Comparison of ENCODE assay signal across 8 cellular contexts in genomic region chr1:206001476-206001888, GRCh38. TPM values are rescaled to one million over a fixed set of nuclear protein-coding genes. Genes with fewer than 3 reads are reported as not detected.
DNase-seq lines count a peak whose midpoint lies in the region; ATAC-seq and TF ChIP-seq lines count a peak whose summit lies in the region.

No MANE protein-coding gene starts in this region.

- DNase-seq in Kasumi-1 (lab: John Stamatoyannopoulos, UW) (peak; percentile 67 to 72), adipocyte (ENCODE audit: low read depth) (peak; percentile 96), hepatocyte (ENCODE audit: low spot score) (peak; percentile 80), endothelial cell (ENCODE audit: low spot score) (no peak)
- peak; percentile 19 to 45 (median 20) for DNase-seq in stimulated activated CD4-positive, alpha-beta T cell treated with anti-CD3 and anti-CD28 coated beads, TNF-alpha, amount 100 ng/mL, for 48 hours (ENCODE audit: low read depth in 3 of 3)
- DNase-seq in activated effector memory CD4-positive, alpha-beta T cell treated with anti-CD3 and anti-CD28 coated beads, Interleukin-2, amount 50 U/mL, for 16 hours = no peak

- TF ChIP-seq CTCF in hepatocyte (IDR thresholded peaks at IDR 0.05; ENCODE audit: poor library complexity) (no peak), endothelial cell (IDR thresholded peaks at IDR 0.05; ENCODE audit: unreplicated experiment) (no peak)

- no peaks in the 10 kb centered on the region for H3K9me3 Mint-ChIP-seq in endothelial cell (ENCODE audit: unreplicated experiment)

- no peak overlapping the region for H3K4me3 Mint-ChIP-seq in endothelial cell (ENCODE audit: unreplicated experiment)

- H3K27ac Mint-ChIP-seq in endothelial cell (ENCODE audit: unreplicated experiment) = no peak overlapping the region

- 45% methylated on average over 3 of the region's 3 CpGs for WGBS in hepatocyte (ENCODE audit: low lambda C conversion rate, missing lambda C conversion rate)

- H3K9ac ChIP-seq in adipocyte (ENCODE audit: low read length) = peak overlapping the region; percentile 22

- H3K36me3 ChIP-seq in ACC112 (ENCODE audit: insufficient read depth, low read length) (peaks cover 8% of the 10 kb centered on the region; the same call in 1 of the 2 replicates), adipocyte (ENCODE audit: control insufficient read depth, insufficient read depth, low read length, severe bottlenecking) (no peaks in the 10 kb centered on the region), hepatocyte (replicated peaks; ENCODE audit: insufficient read depth, low read depth) (no peaks in the 10 kb centered on the region)

- H2AFZ ChIP-seq in ACC112 (ENCODE audit: low read length, unreplicated experiment) (no peak overlapping the region), hepatocyte (no peak overlapping the region)

- H3K9me3 ChIP-seq in adipocyte (ENCODE audit: control insufficient read depth, low read length) (no peaks in the 10 kb centered on the region), hepatocyte (ENCODE audit: low read depth) (no peaks in the 10 kb centered on the region)

- H3K27ac ChIP-seq in ACC112 (ENCODE audit: low read depth, low read length) = peak overlapping the region; percentile 92
- peak overlapping the region; percentile 66 for H3K27ac ChIP-seq in hepatocyte

- H3K9me2 ChIP-seq in hepatocyte (replicated peaks; ENCODE audit: insufficient read depth) = no peaks in the 10 kb centered on the region

- no peak for ATAC-seq in GM19397 (IDR thresholded peaks at IDR 0.05; ENCODE audit: unreplicated experiment)

- H3K4me1 ChIP-seq in ACC112 (ENCODE audit: control insufficient read depth, insufficient read depth, low read length, unreplicated experiment) (peaks cover 34% of the 10 kb centered on the region), adipocyte (ENCODE audit: control insufficient read depth, insufficient read depth, low read length) (peaks cover 49% of the 10 kb centered on the region), hepatocyte (ENCODE audit: insufficient read depth) (peaks cover 24% of the 10 kb centered on the region)

- H3K4me3 ChIP-seq in ACC112 (ENCODE audit: low read depth, low read length) = peak overlapping the region; percentile 75
- H3K4me3 ChIP-seq in adipocyte (ENCODE audit: low read length) = peak overlapping the region; percentile 83
- H3K4me3 ChIP-seq in hepatocyte = no peak overlapping the region

- H3K27me3 Mint-ChIP-seq in endothelial cell (ENCODE audit: unreplicated experiment) = peaks cover 5% of the 10 kb centered on the region

- H3K4me2 ChIP-seq in hepatocyte = peak overlapping the region; percentile 42

- H3K4me1 Mint-ChIP-seq in endothelial cell (ENCODE audit: unreplicated experiment) = peaks cover 3% of the 10 kb centered on the region

- no peaks in the 10 kb centered on the region for H3K36me3 Mint-ChIP-seq in endothelial cell (ENCODE audit: low read depth, unreplicated experiment)

- no peaks in the 10 kb centered on the region for H4K20me1 ChIP-seq in hepatocyte (ENCODE audit: insufficient read depth, poor library complexity, severe bottlenecking)

- H3K27me3 ChIP-seq in ACC112 (ENCODE audit: insufficient read depth, low read length) = no peaks in the 10 kb centered on the region
- no peaks in the 10 kb centered on the region for H3K27me3 ChIP-seq in adipocyte (replicated peaks; ENCODE audit: control insufficient read depth, insufficient read depth, low read length)
- no peaks in the 10 kb centered on the region for H3K27me3 ChIP-seq in hepatocyte

- no peaks in the 10 kb centered on the region for H3K79me2 ChIP-seq in ACC112 (ENCODE audit: control insufficient read depth, insufficient read depth, low read length, unreplicated experiment)
- no peaks in the 10 kb centered on the region for H3K79me2 ChIP-seq in hepatocyte

RNA-seq across cellular contexts. Expression of gene RAB7B, which starts 1.7 kb away (rescaled TPM):
- total RNA-seq in hepatocyte (3.9 and 4.5 TPM in 2 replicates), endothelial cell (ENCODE audit: unreplicated experiment) (not detected)
- polyA plus RNA-seq in hepatocyte = 16.6 and 22.6 TPM in 2 replicates

RNA-seq across cellular contexts. Expression of gene CTSE, which starts 22.2 kb away (rescaled TPM):
- total RNA-seq in hepatocyte (65.9 and 66.4 TPM in 2 replicates), endothelial cell (ENCODE audit: unreplicated experiment) (not detected)
- polyA plus RNA-seq in hepatocyte = 66.7 and 86.0 TPM in 2 replicates

RNA-seq across cellular contexts. Expression of gene RHEX, which starts 51.5 kb away (rescaled TPM):
- total RNA-seq in hepatocyte (not detected in 2 replicates), endothelial cell (ENCODE audit: unreplicated experiment) (not detected)
- 0.51 and 0.78 TPM in 2 replicates for polyA plus RNA-seq in hepatocyte

RNA-seq across cellular contexts. Expression of gene SLC26A9, which starts 58.2 kb away (rescaled TPM):
- 0.13 and 0.44 TPM in 2 replicates for total RNA-seq in hepatocyte
- 0.63 and 2.4 TPM in 2 replicates for polyA plus RNA-seq in hepatocyte
- not detected for total RNA-seq in endothelial cell (ENCODE audit: unreplicated experiment)

Comparison
In these comparisons a context has a peak if more than half of its experiments do, and no peak if none do; other contexts are left out.
1. DNase-seq: peak in Kasumi-1 (2 of 2), adipocyte (single experiment), hepatocyte (single experiment) and stimulated activated CD4-positive, alpha-beta T cell treated with anti-CD3 and anti-CD28 coated beads, TNF-alpha, amount 100 ng/mL, for 48 hours (3 of 3); none in activated effector memory CD4-positive, alpha-beta T cell treated with anti-CD3 and anti-CD28 coated beads, Interleukin-2, amount 50 U/mL, for 16 hours (single experiment) and endothelial cell (single experiment).
2. RNA of gene CTSE, which starts 22.2 kb away (total RNA-seq): 65.9 to 66.4 TPM in hepatocyte; not detected in endothelial cell (single experiment); every median in the first group is over 10 times any median in the second.